Comparison of ENCODE assay signal across 1 cellular context in the genomic region with DNA sequence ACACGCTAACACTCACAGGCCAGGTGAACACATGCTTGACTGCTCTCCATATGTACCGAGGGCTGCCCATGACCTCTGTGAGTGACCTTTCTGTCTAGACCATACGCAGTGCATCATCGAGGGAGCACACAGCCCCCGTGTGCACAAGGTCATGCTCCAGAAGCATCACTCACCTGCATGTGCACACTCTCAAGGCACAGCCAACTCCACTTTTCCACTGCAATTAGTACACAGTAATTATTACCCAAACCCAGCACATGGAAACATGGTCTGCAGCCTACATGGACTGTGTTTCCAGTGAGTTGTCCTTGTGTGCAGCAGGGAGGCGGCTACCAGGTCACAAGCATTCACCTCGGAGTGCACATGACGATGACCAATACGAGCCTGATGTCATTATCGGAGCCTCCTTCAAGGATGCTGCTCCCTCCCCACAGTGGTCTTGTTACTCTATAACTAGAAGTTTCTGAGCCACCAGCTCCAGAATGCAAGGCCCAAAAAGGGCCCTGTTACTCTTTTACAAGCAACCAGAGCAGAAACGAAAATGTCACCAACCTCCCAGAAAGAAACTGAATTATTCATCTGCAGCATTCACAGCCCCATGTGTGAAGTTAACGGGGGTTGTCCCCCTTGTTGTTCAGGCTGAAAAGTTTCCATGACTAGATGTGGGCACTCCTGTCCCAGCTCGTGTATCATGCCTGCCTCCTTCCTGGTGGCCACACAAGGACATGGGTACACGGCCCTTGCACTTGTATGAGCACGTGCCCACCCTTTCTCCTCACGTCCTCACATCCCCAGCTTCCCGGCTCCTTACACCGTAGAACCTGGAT.
TF ChIP-seq lines count a peak whose summit lies in the region.

No MANE protein-coding gene starts in this region.

TF ChIP-seq in WTC11, 78 proteins besides CTCF, POLR2A, EP300 and RAD21:
- TF ChIP-seq, protein P1, sequence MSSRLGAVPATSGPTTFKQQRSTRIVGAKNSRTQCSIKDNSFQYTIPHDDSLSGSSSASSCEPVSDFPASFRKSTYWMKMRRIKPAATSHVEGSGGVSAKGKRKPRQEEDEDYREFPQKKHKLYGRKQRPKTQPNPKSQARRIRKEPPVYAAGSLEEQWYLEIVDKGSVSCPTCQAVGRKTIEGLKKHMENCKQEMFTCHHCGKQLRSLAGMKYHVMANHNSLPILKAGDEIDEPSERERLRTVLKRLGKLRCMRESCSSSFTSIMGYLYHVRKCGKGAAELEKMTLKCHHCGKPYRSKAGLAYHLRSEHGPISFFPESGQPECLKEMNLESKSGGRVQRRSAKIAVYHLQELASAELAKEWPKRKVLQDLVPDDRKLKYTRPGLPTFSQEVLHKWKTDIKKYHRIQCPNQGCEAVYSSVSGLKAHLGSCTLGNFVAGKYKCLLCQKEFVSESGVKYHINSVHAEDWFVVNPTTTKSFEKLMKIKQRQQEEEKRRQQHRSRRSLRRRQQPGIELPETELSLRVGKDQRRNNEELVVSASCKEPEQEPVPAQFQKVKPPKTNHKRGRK (CRISPR knock-in tag; IDR thresholded peaks at IDR 0.05; ENCODE audit: borderline replicate concordance), result no peak
- TF ChIP-seq ZNF396 (CRISPR knock-in tag; IDR thresholded peaks at IDR 0.05; ENCODE audit: borderline replicate concordance) (no peak), ELF4 (CRISPR knock-in tag; IDR thresholded peaks at IDR 0.05; ENCODE audit: low read depth) (no peak), SOX15 (CRISPR knock-in tag; IDR thresholded peaks at IDR 0.05) (no peak), ZNF416 (CRISPR knock-in tag; IDR thresholded peaks at IDR 0.05) (no peak)
- TF ChIP-seq, protein P2, sequence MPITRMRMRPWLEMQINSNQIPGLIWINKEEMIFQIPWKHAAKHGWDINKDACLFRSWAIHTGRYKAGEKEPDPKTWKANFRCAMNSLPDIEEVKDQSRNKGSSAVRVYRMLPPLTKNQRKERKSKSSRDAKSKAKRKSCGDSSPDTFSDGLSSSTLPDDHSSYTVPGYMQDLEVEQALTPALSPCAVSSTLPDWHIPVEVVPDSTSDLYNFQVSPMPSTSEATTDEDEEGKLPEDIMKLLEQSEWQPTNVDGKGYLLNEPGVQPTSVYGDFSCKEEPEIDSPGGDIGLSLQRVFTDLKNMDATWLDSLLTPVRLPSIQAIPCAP (CRISPR knock-in tag; IDR thresholded peaks at IDR 0.05), result no peak
